In genomic region chr10:132240581-132240980, GRCh38 we compare ENCODE assay signal across 25 cellular contexts. TPM values are rescaled to one million over a fixed set of nuclear protein-coding genes. Genes with fewer than 3 reads are reported as not detected.
"Had no signal": no experiment of that assay in that cellular context is flagged by ENCODE, and none has a peak within 500 bp of the region (broad histone marks: within the 10 kb centered on the region; RNA-seq: fewer than 3 reads in every experiment).

No MANE protein-coding gene starts in this region.

- H3K36me3 Mint-ChIP-seq: mesothelial cell of epicardium; naive B cell; natural killer cell; stimulated activated naive B cell treated with anti-CD40 and anti-IgM and Interleukin-4, amounts not matched to agents 10 μg/mL and 1 μg/mL and 100 μg/mL, for 72 hours; type B pancreatic cell had no signal

- H3K9me3 Mint-ChIP-seq: immature natural killer cell; mesothelial cell of epicardium; naive B cell; natural killer cell; neural crest cell; stimulated activated naive B cell treated with anti-CD40 and anti-IgM and Interleukin-4, amounts not matched to agents 10 μg/mL and 1 μg/mL and 100 μg/mL, for 72 hours; stimulated activated naive CD8-positive, alpha-beta T cell treated with anti-CD3 and anti-CD28 coated beads, Interleukin-15, Interleukin-2, amounts not matched to agents 100 ng/mL and 50 ng/mL, for 24 hours; type B pancreatic cell had no signal

- H3K27ac Mint-ChIP-seq: immature natural killer cell; mesothelial cell of epicardium; natural killer cell; progenitor cell of endocrine pancreas; stimulated activated naive CD8-positive, alpha-beta T cell treated with anti-CD3 and anti-CD28 coated beads, Interleukin-15, Interleukin-2, amounts not matched to agents 100 ng/mL and 50 ng/mL, for 24 hours; type B pancreatic cell had no signal

- H3K9me3 ChIP-seq: heart left ventricle, left ventricle myocardium inferior, ovary, right atrium auricular region, tibial nerve, uterus had no signal

- ATAC-seq: natural killer cell; sciatic nerve; stimulated activated naive B cell treated with anti-CD40 and anti-IgM and Interleukin-4, amounts not matched to agents 10 μg/mL and 1 μg/mL and 100 μg/mL, for 72 hours had no signal

- H3K36me3 ChIP-seq: heart left ventricle, left ventricle myocardium inferior, ovary, right atrium auricular region, uterus had no signal

- DNase-seq: heart left ventricle; hypothalamus; immature natural killer cell; left ventricle myocardium inferior; mesendoderm; naive B cell; natural killer cell; ovary; stimulated activated CD4-positive, alpha-beta T cell treated with anti-CD3 and anti-CD28 coated beads, Interleukin-12 subunit alpha, Interleukin-12 subunit beta, amount 100 ng/mL, for 4 hours; stimulated activated CD4-positive, alpha-beta T cell treated with anti-CD3 and anti-CD28 coated beads, Interleukin-15, amount 100 ng/mL, for 24 hours; stimulated activated CD4-positive, alpha-beta T cell treated with anti-CD3 and anti-CD28 coated beads, Interleukin-2, amount 100 ng/mL, for 24 hours; stimulated activated CD4-positive, alpha-beta T cell treated with anti-CD3 and anti-CD28 coated beads, Interleukin-4, amount 100 ng/mL, for 1 hour; stimulated activated naive B cell treated with anti-CD40 and anti-IgM and Interleukin-4, amounts not matched to agents 10 μg/mL and 1 μg/mL and 100 μg/mL, for 72 hours; substantia nigra; uterus had no signal

- H3K27me3 Mint-ChIP-seq: naive B cell; stimulated activated naive B cell treated with anti-CD40 and anti-IgM and Interleukin-4, amounts not matched to agents 10 μg/mL and 1 μg/mL and 100 μg/mL, for 72 hours; stimulated activated naive CD8-positive, alpha-beta T cell treated with anti-CD3 and anti-CD28 coated beads, Interleukin-15, Interleukin-2, amounts not matched to agents 100 ng/mL and 50 ng/mL, for 24 hours; type B pancreatic cell had no signal

- H3K4me3 ChIP-seq: heart left ventricle, left ventricle myocardium inferior, lung, ovary, right atrium auricular region, skin epidermis, tibial nerve, uterus had no signal

- H3K4me1 ChIP-seq: right atrium auricular region, tibial nerve, uterus had no signal

- H3K4me1 Mint-ChIP-seq: mesothelial cell of epicardium; naive B cell; stimulated activated naive B cell treated with anti-CD40 and anti-IgM and Interleukin-4, amounts not matched to agents 10 μg/mL and 1 μg/mL and 100 μg/mL, for 72 hours had no signal

- H3K27ac ChIP-seq: heart left ventricle, left ventricle myocardium inferior, right atrium auricular region, skin epidermis, tibial nerve, uterus had no signal

- H3K27me3 ChIP-seq: heart left ventricle, ovary, right atrium auricular region, tibial nerve, uterus had no signal

- H3K4me3 Mint-ChIP-seq: immature natural killer cell; mesothelial cell of epicardium; naive B cell; natural killer cell; neural crest cell; stimulated activated naive B cell treated with anti-CD40 and anti-IgM and Interleukin-4, amounts not matched to agents 10 μg/mL and 1 μg/mL and 100 μg/mL, for 72 hours; stimulated activated naive CD8-positive, alpha-beta T cell treated with anti-CD3 and anti-CD28 coated beads, Interleukin-15, Interleukin-2, amounts not matched to agents 100 ng/mL and 50 ng/mL, for 24 hours; type B pancreatic cell had no signal

RNA-seq across cellular contexts. Expression of gene DPYSL4, which starts 53.8 kb away (rescaled TPM):
- polyA plus RNA-seq: immature natural killer cell had no signal
